9 cellular contexts compared by ENCODE assay signal in the genomic region with DNA sequence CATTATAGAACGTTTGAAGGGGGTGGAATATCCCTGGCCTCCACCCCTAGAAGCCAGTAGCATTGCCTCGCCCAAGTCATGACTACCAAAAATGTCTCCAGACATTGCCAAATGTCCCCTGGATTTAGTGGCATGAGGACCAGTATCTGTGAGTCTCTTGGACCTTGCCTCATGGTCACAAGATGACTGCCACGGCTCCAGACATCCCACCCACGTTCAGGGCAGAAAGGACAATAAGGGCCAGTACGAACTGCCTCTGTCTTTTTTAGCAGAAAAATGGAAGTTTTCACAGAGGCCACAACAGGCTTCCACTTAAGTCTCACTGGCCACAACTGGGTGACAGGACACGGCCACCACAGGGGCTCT. TPM values are rescaled to one million over a fixed set of nuclear protein-coding genes. Genes with fewer than 3 reads are reported as not detected.
DNase-seq lines count a peak whose midpoint lies in the region; ATAC-seq and TF ChIP-seq lines count a peak whose summit lies in the region.
"Had no signal": no experiment of that assay in that cellular context is flagged by ENCODE, and none has a peak within 500 bp of the region (broad histone marks: within the 10 kb centered on the region; RNA-seq: fewer than 3 reads in every experiment).

No MANE protein-coding gene starts in this region.

- intact Hi-C loops in activated T-helper 2 cell treated with anti-CD3 and anti-CD28 coated beads, Interferon-gamma antibody, Interleukin-2, Interleukin-4, amounts not matched to agents 10 μg/mL and 5 μg/mL and 100 μg/mL, durations not matched to agents 14 hours and 24 hours and 36 hours (cut with micrococcal nuclease), result loop anchor here (5.0 to 10.0 kb wide), 5 partner anchors 316 to 1768 kb away; a partner anchor contains a TSS

- H3K36me3 ChIP-seq in muscle layer of colon (ENCODE audit: insufficient read depth, low read length) (peaks cover 58% of the 10 kb centered on the region), thoracic aorta (peaks cover 14% of the 10 kb centered on the region)

- no peaks in the 10 kb centered on the region for H3K27me3 Mint-ChIP-seq in activated naive CD4-positive, alpha-beta T cell treated with anti-CD3 and anti-CD28 coated beads, Interleukin-2, amount 50 U/mL, for 24 hours
- H3K27me3 Mint-ChIP-seq in activated T-helper 2 cell treated with anti-CD3 and anti-CD28 coated beads, Interferon-gamma antibody, Interleukin-2, Interleukin-4, amounts not matched to agents 10 μg/mL and 5 μg/mL and 100 μg/mL, durations not matched to agents 14 hours and 24 hours and 36 hours (ENCODE audit: low read depth), result no peaks in the 10 kb centered on the region

- H3K4me1 ChIP-seq in muscle layer of colon (ENCODE audit: insufficient read depth, low read length) (peaks cover 96% of the 10 kb centered on the region), thoracic aorta (ENCODE audit: control insufficient read depth in 1 of 2, low read depth in 2 of 2) (peaks cover 40 to 97% of the 10 kb centered on the region in 2 donors)

- H3K4me3 ChIP-seq in muscle layer of colon (ENCODE audit: low read depth in 1 of 2, low read length in 2 of 2) (peak overlapping the region in 1 of 2 donors; percentile 33), thoracic aorta (no peak overlapping the region)

- no peak for DNase-seq in activated naive CD4-positive, alpha-beta T cell treated with anti-CD3 and anti-CD28 coated beads, Interleukin-2, amount 50 U/mL, for 16 hours
- no peak for DNase-seq in activated T-helper 2 cell treated with anti-CD3 and anti-CD28 coated beads, Interferon-gamma antibody, Interleukin-2, Interleukin-4, amounts not matched to agents 10 μg/mL and 5 μg/mL and 100 μg/mL, durations not matched to agents 14 hours and 24 hours and 36 hours (ENCODE audit: low spot score)
- DNase-seq in thoracic aorta (ENCODE audit: low spot score) (no peak), substantia nigra (lab: John Stamatoyannopoulos, UW) (no peak)
- DNase-seq: DMS79 had no signal

- peak overlapping the region; percentile 55 for H3K4me3 Mint-ChIP-seq in activated naive CD4-positive, alpha-beta T cell treated with anti-CD3 and anti-CD28 coated beads, Interleukin-2, amount 50 U/mL, for 24 hours
- H3K4me3 Mint-ChIP-seq in activated T-helper 2 cell treated with anti-CD3 and anti-CD28 coated beads, Interferon-gamma antibody, Interleukin-2, Interleukin-4, amounts not matched to agents 10 μg/mL and 5 μg/mL and 100 μg/mL, durations not matched to agents 14 hours and 24 hours and 36 hours (ENCODE audit: low read depth), result no peak overlapping the region

- H3K36me3 Mint-ChIP-seq in activated naive CD4-positive, alpha-beta T cell treated with anti-CD3 and anti-CD28 coated beads, Interleukin-2, amount 50 U/mL, for 24 hours, result peaks cover 20% of the 10 kb centered on the region
- H3K36me3 Mint-ChIP-seq in activated T-helper 2 cell treated with anti-CD3 and anti-CD28 coated beads, Interferon-gamma antibody, Interleukin-2, Interleukin-4, amounts not matched to agents 10 μg/mL and 5 μg/mL and 100 μg/mL, durations not matched to agents 14 hours and 24 hours and 36 hours (ENCODE audit: low read depth), result peaks cover 88% of the 10 kb centered on the region

- H3K27ac ChIP-seq in muscle layer of colon (ENCODE audit: low read depth, low read length) (peak overlapping the region; percentile 94), thoracic aorta (peak overlapping the region; percentile 77 to 88), substantia nigra (ENCODE audit: low read depth, low read length, poor library complexity, severe bottlenecking) (no peak overlapping the region)

- no peaks in the 10 kb centered on the region for H3K9me3 Mint-ChIP-seq in activated naive CD4-positive, alpha-beta T cell treated with anti-CD3 and anti-CD28 coated beads, Interleukin-2, amount 50 U/mL, for 24 hours
- no peaks in the 10 kb centered on the region for H3K9me3 Mint-ChIP-seq in activated T-helper 2 cell treated with anti-CD3 and anti-CD28 coated beads, Interferon-gamma antibody, Interleukin-2, Interleukin-4, amounts not matched to agents 10 μg/mL and 5 μg/mL and 100 μg/mL, durations not matched to agents 14 hours and 24 hours and 36 hours

- no peak for TF ChIP-seq CTCF in thoracic aorta (IDR thresholded peaks at IDR 0.05)

- peaks cover 87% of the 10 kb centered on the region for H3K4me1 Mint-ChIP-seq in activated naive CD4-positive, alpha-beta T cell treated with anti-CD3 and anti-CD28 coated beads, Interleukin-2, amount 50 U/mL, for 24 hours
- peaks cover 61% of the 10 kb centered on the region for H3K4me1 Mint-ChIP-seq in activated T-helper 2 cell treated with anti-CD3 and anti-CD28 coated beads, Interferon-gamma antibody, Interleukin-2, Interleukin-4, amounts not matched to agents 10 μg/mL and 5 μg/mL and 100 μg/mL, durations not matched to agents 14 hours and 24 hours and 36 hours (ENCODE audit: low read depth)

- H3K9me3 ChIP-seq in muscle layer of colon (ENCODE audit: low read length) (no peaks in the 10 kb centered on the region), thoracic aorta (no peaks in the 10 kb centered on the region)

- H3K9ac ChIP-seq in muscle layer of colon (ENCODE audit: low read length), result peak overlapping the region; percentile 8

- no peak for ATAC-seq in thoracic aorta (ENCODE audit: insufficient number of reproducible peaks, low FRiP score, low read depth)
- ATAC-seq in HG02623 (IDR thresholded peaks at IDR 0.05; ENCODE audit: unreplicated experiment), result no peak
- no peak for ATAC-seq in HG02970 (IDR thresholded peaks at IDR 0.05; ENCODE audit: low FRiP score, unreplicated experiment)

- H3K27me3 ChIP-seq in muscle layer of colon (ENCODE audit: control insufficient read depth in 1 of 2, insufficient read depth in 2 of 2, low read length in 2 of 2) (no peaks in the 10 kb centered on the region), thoracic aorta (replicated peaks; ENCODE audit: insufficient read depth) (no peaks in the 10 kb centered on the region)

- peak overlapping the region; percentile 99 for H3K27ac Mint-ChIP-seq in activated naive CD4-positive, alpha-beta T cell treated with anti-CD3 and anti-CD28 coated beads, Interleukin-2, amount 50 U/mL, for 24 hours
- H3K27ac Mint-ChIP-seq in activated T-helper 2 cell treated with anti-CD3 and anti-CD28 coated beads, Interferon-gamma antibody, Interleukin-2, Interleukin-4, amounts not matched to agents 10 μg/mL and 5 μg/mL and 100 μg/mL, durations not matched to agents 14 hours and 24 hours and 36 hours, result peak overlapping the region; percentile 70

RNA-seq across cellular contexts. Expression of a gene that starts 5.4 kb away (rescaled TPM):
- total RNA-seq in activated T-helper 2 cell treated with anti-CD3 and anti-CD28 coated beads, Interferon-gamma antibody, Interleukin-2, Interleukin-4, amounts not matched to agents 10 μg/mL and 5 μg/mL and 100 μg/mL, durations not matched to agents 14 hours and 24 hours and 36 hours, result 88.9 and 89.5 TPM in 2 replicates
- total RNA-seq in thoracic aorta, result 10 to 100 TPM in 1 of 2 donors, 1 to 10 TPM in 1; 9.6 to 24.8 TPM

RNA-seq across cellular contexts. Expression of a gene that starts 45.6 kb away (rescaled TPM):
- total RNA-seq in activated T-helper 2 cell treated with anti-CD3 and anti-CD28 coated beads, Interferon-gamma antibody, Interleukin-2, Interleukin-4, amounts not matched to agents 10 μg/mL and 5 μg/mL and 100 μg/mL, durations not matched to agents 14 hours and 24 hours and 36 hours, result 46.8 and 48.1 TPM in 2 replicates
- total RNA-seq in thoracic aorta, result 10 to 100 TPM; 15.0 to 20.4 TPM
